In genomic region chr6:10838794-10839333, GRCh38 we compare ENCODE assay signal across 8 cellular contexts. TPM values are rescaled to one million over a fixed set of nuclear protein-coding genes. Genes with fewer than 3 reads are reported as not detected.
DNase-seq lines count a peak whose midpoint lies in the region; ATAC-seq and TF ChIP-seq lines count a peak whose summit lies in the region.

No MANE protein-coding gene starts in this region.

- H3K9me2 ChIP-seq in hepatocyte (replicated peaks; ENCODE audit: insufficient read depth): no peaks in the 10 kb centered on the region

- no peak for DNase-seq in CD8-positive, alpha-beta memory T cell
- DNase-seq in activated CD8-positive, alpha-beta memory T cell treated with anti-CD3 and anti-CD28 coated beads for 48 hours (ENCODE audit: low read depth in 2 of 3, low spot score in 2 of 3): peak in 2 of 3 experiments; percentile 1 to 8
- DNase-seq in hepatocyte (ENCODE audit: low spot score): no peak
- peak; percentile 26 to 28 for DNase-seq in stimulated activated CD8-positive, alpha-beta memory T cell treated with anti-CD3 and anti-CD28 coated beads, Interleukin-15, amount 100 ng/mL, for 48 hours (ENCODE audit: low read depth in 2 of 2)
- DNase-seq in D341Med (ENCODE audit: low spot score): no peak
- no peak for DNase-seq in effector CD8-positive, alpha-beta T cell (lab: John Stamatoyannopoulos, UW)

- H3K4me1 ChIP-seq in CD8-positive, alpha-beta memory T cell (ENCODE audit: insufficient read depth, low read length): peaks cover 18% of the 10 kb centered on the region
- H3K4me1 ChIP-seq in hepatocyte (ENCODE audit: insufficient read depth): peaks cover 3% of the 10 kb centered on the region

- H2AFZ ChIP-seq in hepatocyte: peak overlapping the region; percentile 77

- peak overlapping the region; percentile 9 for H3K27ac ChIP-seq in CD8-positive, alpha-beta memory T cell (ENCODE audit: low read depth, low read length)
- H3K27ac ChIP-seq in hepatocyte: no peak overlapping the region

- H3K36me3 ChIP-seq in CD8-positive, alpha-beta memory T cell (ENCODE audit: insufficient read depth, low read length): no peaks in the 10 kb centered on the region
- no peaks in the 10 kb centered on the region for H3K36me3 ChIP-seq in hepatocyte (replicated peaks; ENCODE audit: insufficient read depth, low read depth)

- 72% methylated on average over 8 of the region's 8 CpGs for WGBS in hepatocyte (ENCODE audit: low lambda C conversion rate, missing lambda C conversion rate)

- H3K4me3 ChIP-seq in CD8-positive, alpha-beta memory T cell (ENCODE audit: low read length): peak overlapping the region; percentile 27
- peak overlapping the region; percentile 59 for H3K4me3 ChIP-seq in hepatocyte

- peak overlapping the region; percentile 75 to 85 (median 81) for H3K4me3 Mint-ChIP-seq in CD8-positive, alpha-beta memory T cell

- peak; percentile 55 for ATAC-seq in GM19438 (IDR thresholded peaks at IDR 0.05; ENCODE audit: low read depth, unreplicated experiment)
- peak; percentile 54 for ATAC-seq in HG03439 (IDR thresholded peaks at IDR 0.05; ENCODE audit: unreplicated experiment)

- peaks cover 18% of the 10 kb centered on the region for H3K27me3 ChIP-seq in CD8-positive, alpha-beta memory T cell (ENCODE audit: insufficient read depth, low read length, poor library complexity, severe bottlenecking)
- peaks cover 25% of the 10 kb centered on the region for H3K27me3 ChIP-seq in hepatocyte

- peak overlapping the region; percentile 99 for H3K4me2 ChIP-seq in hepatocyte

- POLR2A ChIA-PET in CD8-positive, alpha-beta memory T cell (lab: Charles Lee): interaction anchor here (0.7 kb wide), 1 partner anchor 310 kb away, joined by 3 read pairs; no protein-coding TSS in a partner anchor

- TF ChIP-seq CTCF in hepatocyte (IDR thresholded peaks at IDR 0.05; ENCODE audit: poor library complexity): no peak

- CTCF ChIA-PET in CD8-positive, alpha-beta memory T cell (lab: Charles Lee): no interaction called here

- H3K27me3 Mint-ChIP-seq in CD8-positive, alpha-beta memory T cell: peaks cover 40 to 79% of the 10 kb centered on the region in 2 donors

- H3K27ac Mint-ChIP-seq in CD8-positive, alpha-beta memory T cell: peak overlapping the region in 7 of 8 donors; percentile 21 to 87 (median 70)

- H3K79me2 ChIP-seq in hepatocyte: no peaks in the 10 kb centered on the region

- peaks cover 17 to 24% (median 21%) of the 10 kb centered on the region in 3 donors for H3K4me1 Mint-ChIP-seq in CD8-positive, alpha-beta memory T cell

- H3K36me3 Mint-ChIP-seq in CD8-positive, alpha-beta memory T cell: peaks cover 0 to 5% (median 0%) of the 10 kb centered on the region in 3 donors

- H3K9me3 ChIP-seq in CD8-positive, alpha-beta memory T cell (ENCODE audit: low read length): no peaks in the 10 kb centered on the region
- no peaks in the 10 kb centered on the region for H3K9me3 ChIP-seq in hepatocyte (ENCODE audit: low read depth)

- H3K9me3 Mint-ChIP-seq in CD8-positive, alpha-beta memory T cell: peaks cover 0 to 7% (median 3%) of the 10 kb centered on the region in 5 donors

- no peaks in the 10 kb centered on the region for H4K20me1 ChIP-seq in hepatocyte (ENCODE audit: insufficient read depth, poor library complexity, severe bottlenecking)

RNA-seq across cellular contexts. Expression of gene MAK, which starts 0.5 kb away (rescaled TPM):
- total RNA-seq in CD8-positive, alpha-beta memory T cell: 1 to 10 TPM; 1.8 to 2.3 TPM
- polyA plus RNA-seq in CD8-positive, alpha-beta memory T cell: not detected
- total RNA-seq in hepatocyte: 0.04 TPM in 1 of 2 replicates, not detected in the other
- 0.05 and 0.34 TPM in 2 replicates for polyA plus RNA-seq in hepatocyte

RNA-seq across cellular contexts. Expression of gene GCM2, which starts 43.0 kb away (rescaled TPM):
- total RNA-seq in CD8-positive, alpha-beta memory T cell: not detected
- not detected for polyA plus RNA-seq in CD8-positive, alpha-beta memory T cell
- total RNA-seq in hepatocyte: not detected in 2 replicates
- 0.17 TPM in 1 of 2 replicates, not detected in the other for polyA plus RNA-seq in hepatocyte

RNA-seq across cellular contexts. Expression of gene SYCP2L, which starts 48.0 kb away (rescaled TPM):
- not detected for total RNA-seq in CD8-positive, alpha-beta memory T cell
- polyA plus RNA-seq in CD8-positive, alpha-beta memory T cell: not detected
- total RNA-seq in hepatocyte: 1.00 and 1.1 TPM in 2 replicates
- polyA plus RNA-seq in hepatocyte: 0.37 and 1.3 TPM in 2 replicates

Comparison
In these comparisons a context has a peak if more than half of its experiments do, and no peak if none do; other contexts are left out.
1. DNase-seq: peak in activated CD8-positive, alpha-beta memory T cell treated with anti-CD3 and anti-CD28 coated beads for 48 hours (2 of 3) and stimulated activated CD8-positive, alpha-beta memory T cell treated with anti-CD3 and anti-CD28 coated beads, Interleukin-15, amount 100 ng/mL, for 48 hours (2 of 2); none in CD8-positive, alpha-beta memory T cell (0 of 5), hepatocyte (single experiment), D341Med (single experiment) and effector CD8-positive, alpha-beta T cell (single experiment).